Comparison of ENCODE assay signal across 19 cellular contexts in the genomic region with DNA sequence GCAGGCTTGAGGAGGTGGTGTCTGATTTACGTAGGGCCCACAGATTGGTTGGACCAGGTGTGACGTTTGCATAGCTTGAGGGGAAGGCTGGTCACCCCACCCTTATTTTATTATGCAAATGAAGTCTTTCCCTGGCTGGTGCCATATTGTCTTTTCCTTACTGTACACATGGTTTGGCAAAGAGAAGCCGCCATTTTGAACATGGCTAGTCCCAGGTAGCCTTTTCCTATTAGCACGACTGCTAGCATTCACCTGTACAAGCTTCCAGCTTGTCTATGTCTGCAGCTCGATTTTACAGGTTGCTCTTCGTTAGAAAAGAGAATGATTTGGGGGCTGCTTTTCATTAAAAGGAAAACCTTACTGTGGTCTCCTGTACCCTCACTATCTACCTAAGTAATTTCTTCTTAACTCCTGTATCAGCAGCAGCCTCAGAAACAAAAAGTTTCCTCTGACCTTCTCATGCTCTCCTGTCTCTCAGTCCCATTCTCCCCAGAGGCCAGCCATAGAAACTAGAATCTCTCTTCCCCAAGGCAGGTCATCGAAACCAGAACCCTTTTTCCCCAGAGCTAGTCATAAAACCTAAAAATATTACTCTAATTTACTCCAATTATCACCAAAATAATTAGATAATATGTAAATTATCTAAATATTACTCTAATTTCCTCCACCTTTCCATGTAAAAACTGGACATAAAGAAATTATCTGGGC.
DNase-seq lines count a peak whose midpoint lies in the region; ATAC-seq, FAIRE-seq and TF ChIP-seq lines count a peak whose summit lies in the region.
"Had no signal": no experiment of that assay in that cellular context is flagged by ENCODE, and none has a peak within 500 bp of the region (broad histone marks: within the 10 kb centered on the region; RNA-seq: fewer than 3 reads in every experiment).

No MANE protein-coding gene starts in this region.

- no peak overlapping the region for H3K9ac ChIP-seq in MM.1S (ENCODE audit: low read length)
- no peak overlapping the region for H3K9ac ChIP-seq in endodermal cell (ENCODE audit: extremely low read depth, low read length, poor library complexity, severe bottlenecking)

- no peak for TF ChIP-seq EP300 in suprapubic skin (IDR thresholded peaks at IDR 0.05)

- H3K4me1 ChIP-seq in MM.1S (ENCODE audit: low read length) (peaks cover 14% of the 10 kb centered on the region), endodermal cell (ENCODE audit: control insufficient read depth, insufficient read depth, low read length) (no peaks in the 10 kb centered on the region), suprapubic skin (peaks cover 4% of the 10 kb centered on the region)
- H3K4me1 ChIP-seq: A549, BE2C had no signal

- no peak overlapping the region for H3K27ac ChIP-seq in MM.1S (ENCODE audit: low read length)
- H3K27ac ChIP-seq in endodermal cell (ENCODE audit: low read depth, low read length), result no peak overlapping the region
- H3K27ac ChIP-seq in suprapubic skin, result no peak overlapping the region
- H3K27ac ChIP-seq: A549, C4-2B had no signal

- peaks cover 17% of the 10 kb centered on the region for H3K4me1 Mint-ChIP-seq in endodermal cell
- H3K4me1 Mint-ChIP-seq in natural killer cell, result no peaks in the 10 kb centered on the region
- H3K4me1 Mint-ChIP-seq: CD4-positive, alpha-beta memory T cell had no signal

- H3K9me3 Mint-ChIP-seq in endodermal cell, result peaks cover 18% of the 10 kb centered on the region
- peaks cover 2 to 7% of the 10 kb centered on the region in 2 donors for H3K9me3 Mint-ChIP-seq in natural killer cell

- H3K79me2 ChIP-seq in MM.1S (ENCODE audit: low read length), result no peaks in the 10 kb centered on the region

- no peaks in the 10 kb centered on the region for H3K9me2 ChIP-seq in MM.1S (replicated peaks; ENCODE audit: insufficient read depth, low read length)

- peak; percentile 50 for FAIRE-seq in GM18507 (lab: Jason Lieb, UNC)
- FAIRE-seq: A549, D721Med, G401.6 had no signal

- no peaks in the 10 kb centered on the region for H4K20me1 ChIP-seq in MM.1S (ENCODE audit: insufficient read depth, low read length)

- ATAC-seq in natural killer cell, result no peak
- ATAC-seq: A549, GM23338 had no signal

- H3K4me3 Mint-ChIP-seq in endodermal cell (no peak overlapping the region), natural killer cell (no peak overlapping the region)
- H3K4me3 Mint-ChIP-seq: CD4-positive, alpha-beta memory T cell; GM23338 had no signal

- H3K4me2 ChIP-seq in MM.1S (ENCODE audit: low read depth, low read length), result no peak overlapping the region
- H3K4me2 ChIP-seq: A549, GM23338 had no signal

- no peaks in the 10 kb centered on the region for H3K9me3 ChIP-seq in MM.1S (replicated peaks; ENCODE audit: insufficient read depth, low read length)
- H3K9me3 ChIP-seq in endodermal cell (ENCODE audit: control insufficient read depth, low read length), result peaks cover 23% of the 10 kb centered on the region
- H3K9me3 ChIP-seq in suprapubic skin, result no peaks in the 10 kb centered on the region
- H3K9me3 ChIP-seq: BE2C, HAP-1 had no signal

- H3K36me3 ChIP-seq in MM.1S (replicated peaks; ENCODE audit: insufficient read depth, low read length) (no peaks in the 10 kb centered on the region), endodermal cell (ENCODE audit: control insufficient read depth, insufficient read depth, low read length) (no peaks in the 10 kb centered on the region), suprapubic skin (no peaks in the 10 kb centered on the region)
- H3K36me3 ChIP-seq: BE2C, HAP-1 had no signal

- no peak for TF ChIP-seq POLR2A in suprapubic skin (IDR thresholded peaks at IDR 0.05)

- no peak for DNase-seq in GM18507 (ENCODE audit: extremely low spot score, insufficient read length, low read depth)
- peak; percentile 38 for DNase-seq in MM.1S
- no peak for DNase-seq in endodermal cell
- no peak for DNase-seq in natural killer cell
- DNase-seq in GOT3 (lab: John Stamatoyannopoulos, UW), result no peak
- no peak for DNase-seq in suprapubic skin (ENCODE audit: low spot score in 2 of 2)
- DNase-seq: BE2C; CD4-positive, alpha-beta memory T cell; DMS153; DMS79 treated with DMSO at 0.1 percent for 48 hours; EL; Kasumi-1; KBM-7 had no signal

- H3K27me3 ChIP-seq in MM.1S (replicated peaks; ENCODE audit: insufficient read depth, low read length), result no peaks in the 10 kb centered on the region
- no peaks in the 10 kb centered on the region for H3K27me3 ChIP-seq in endodermal cell (ENCODE audit: control insufficient read depth, insufficient read depth, low read length, poor library complexity, severe bottlenecking)
- H3K27me3 ChIP-seq in suprapubic skin, result no peaks in the 10 kb centered on the region
- H3K27me3 ChIP-seq: BE2C had no signal

- intact Hi-C loops in natural killer cell (cut with micrococcal nuclease), result no loop called here

- no peaks in the 10 kb centered on the region for H3K27me3 Mint-ChIP-seq in endodermal cell (ENCODE audit: insufficient read depth)
- H3K27me3 Mint-ChIP-seq in natural killer cell (ENCODE audit: low read depth in 2 of 2), result no peaks in the 10 kb centered on the region
- H3K27me3 Mint-ChIP-seq: CD4-positive, alpha-beta memory T cell had no signal

- no peak overlapping the region for H2AFZ ChIP-seq in MM.1S (ENCODE audit: low read length)

- H3F3A ChIP-seq in MM.1S (ENCODE audit: insufficient read depth, low read length), result 0 out of 2 replicates have a peak, but pooled peaks cover 9% of the 10 kb centered on the region

- no peak for TF ChIP-seq CTCF in MM.1S (IDR thresholded peaks at IDR 0.05; ENCODE audit: low read length)
- TF ChIP-seq CTCF in endodermal cell (conservative IDR thresholded peaks at IDR 0.05), result no peak
- no peak for TF ChIP-seq CTCF in natural killer cell (IDR thresholded peaks at IDR 0.05)
- TF ChIP-seq CTCF in suprapubic skin (IDR thresholded peaks at IDR 0.05), result no peak

- H3K4me3 ChIP-seq in MM.1S (ENCODE audit: low read length) (no peak overlapping the region), endodermal cell (ENCODE audit: low read length) (peak overlapping the region; percentile 13), suprapubic skin (no peak overlapping the region)
- H3K4me3 ChIP-seq: A549, GM23338, HAP-1 had no signal

- H3K36me3 Mint-ChIP-seq in endodermal cell (ENCODE audit: low read depth), result peaks cover 2% of the 10 kb centered on the region
- no peaks in the 10 kb centered on the region for H3K36me3 Mint-ChIP-seq in natural killer cell

- WGBS in endodermal cell (ENCODE audit: insufficient coverage in 1 of 2, insufficient read length in 1 of 2), 2 experiments, result 93 to 94% methylated on average over 5 to 7 of the region's 7 CpGs
- 86% methylated on average over 7 of the region's 7 CpGs for WGBS in suprapubic skin

- H3K27ac Mint-ChIP-seq in endodermal cell, result no peak overlapping the region
- H3K27ac Mint-ChIP-seq in natural killer cell, result no peak overlapping the region
- H3K27ac Mint-ChIP-seq: CD4-positive, alpha-beta memory T cell; GM23338 had no signal
